ENCODE assay signal across 27 cellular contexts in the genomic region with DNA sequence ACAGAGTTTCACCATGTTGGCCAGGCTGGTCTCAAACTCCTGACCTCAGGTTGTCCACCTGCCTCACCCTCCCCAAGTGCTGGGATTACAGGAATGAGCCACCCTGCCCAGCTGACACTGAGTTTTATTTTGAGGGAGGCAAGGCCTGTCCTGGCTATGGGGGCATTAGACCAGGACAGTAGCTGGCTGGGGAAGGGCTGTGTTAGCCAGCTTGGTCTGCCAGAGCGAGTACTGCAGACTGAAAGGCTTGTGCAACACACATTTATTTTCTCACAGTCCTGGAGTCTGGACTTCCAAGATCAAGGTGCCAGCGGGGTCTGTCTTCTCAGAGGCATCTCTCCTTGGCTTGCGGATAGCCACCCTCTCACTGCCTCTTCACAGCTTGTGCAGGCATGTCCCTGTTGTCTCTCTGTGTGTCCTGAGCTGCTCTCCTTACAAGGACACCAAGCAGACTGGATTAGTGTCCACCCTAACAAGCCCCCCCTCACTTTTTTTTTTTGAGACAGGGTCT. TPM values are rescaled to one million over a fixed set of nuclear protein-coding genes. Genes with fewer than 3 reads are reported as not detected.
"Had no signal": no experiment of that assay in that cellular context is flagged by ENCODE, and none has a peak within 500 bp of the region (broad histone marks: within the 10 kb centered on the region; RNA-seq: fewer than 3 reads in every experiment).

No MANE protein-coding gene starts in this region.

- H3K4me2 ChIP-seq: SK-N-SH had no signal

- H3K27me3 ChIP-seq: ascending aorta, body of pancreas, SJCRH30 had no signal

- H3K27ac ChIP-seq: ascending aorta, body of pancreas, SJCRH30, VCaP had no signal

- DNase-seq: activated CD4-positive, alpha-beta memory T cell treated with anti-CD3 and anti-CD28 coated beads, Interleukin-2, amount 10 ng/mL, durations not matched to agents 7 days and 5 days; activated CD4-positive, alpha-beta T cell treated with anti-CD3 and anti-CD28 coated beads for 36 hours; activated CD4-positive, alpha-beta T cell treated with anti-CD3 and anti-CD28 coated beads, Interleukin-2, amount 50 U/mL, for 1 hour; activated naive CD8-positive, alpha-beta T cell treated with anti-CD3 and anti-CD28 coated beads, Interleukin-2, amount 50 U/mL, for 24 hours; activated T-cell treated with anti-CD3 and anti-CD28 coated beads for 4 hours; activated T-cell treated with anti-CD3 and anti-CD28 coated beads, Interleukin-2, amount 50 U/mL, for 48 hours; amniotic stem cell; body of pancreas; NCI-H1048; NCI-H1694; NCI-H2029; NCI-H2107; NCI-H2171 treated with DMSO at 0.1 percent for 48 hours; NCI-H226; NCI-H526; NCI-H774; Right ventricle myocardium superior; SJCRH30; SK-N-SH; T-helper 1 cell had no signal

- H3K4me3 ChIP-seq: ascending aorta, body of pancreas, SJCRH30 had no signal

- H3K36me3 ChIP-seq: ascending aorta, SJCRH30 had no signal

- H3K9ac ChIP-seq: SK-N-SH had no signal

- H3K4me1 ChIP-seq: body of pancreas had no signal

- ATAC-seq: activated CD4-positive, alpha-beta T cell treated with anti-CD3 and anti-CD28 coated beads for 36 hours; activated naive CD4-positive, alpha-beta T cell treated with anti-CD3 and anti-CD28 coated beads, Interleukin-2, amount 50 U/mL, for 72 hours; activated naive CD8-positive, alpha-beta T cell treated with anti-CD3 and anti-CD28 coated beads, Interleukin-2, amount 50 U/mL, for 24 hours; activated T-helper 17 cell treated with anti-CD3 and anti-CD28 coated beads, Interleukin-2, amount 50 U/mL, for 72 hours; body of pancreas had no signal

- H3K9me3 ChIP-seq: ascending aorta, body of pancreas, SJCRH30, SK-N-SH had no signal

RNA-seq across cellular contexts. Expression of gene HAAO, which starts 59.4 kb away (rescaled TPM):
- total RNA-seq: NCI-H460, OCI-LY7, RPMI7951 had no signal
- polyA plus RNA-seq: SK-N-SH had no signal
